In genomic region chr17:49337900-49338299, GRCh38 we compare ENCODE assay signal across 16 cellular contexts. TPM values are rescaled to one million over a fixed set of nuclear protein-coding genes. Genes with fewer than 3 reads are reported as not detected.
DNase-seq lines count a peak whose midpoint lies in the region; ATAC-seq and TF ChIP-seq lines count a peak whose summit lies in the region.
"Had no signal": no experiment of that assay in that cellular context is flagged by ENCODE, and none has a peak within 500 bp of the region (broad histone marks: within the 10 kb centered on the region; RNA-seq: fewer than 3 reads in every experiment).

No MANE protein-coding gene starts in this region.

- no peak overlapping the region for H3K27ac ChIP-seq in thyroid gland

- no peaks in the 10 kb centered on the region for H3K9me3 ChIP-seq in thyroid gland

- 69 to 78% methylated on average over 8 of the region's 8 CpGs for WGBS in thyroid gland, 2 donors

- no peak for TF ChIP-seq CTCF in fibroblast of the aortic adventitia (IDR thresholded peaks at IDR 0.05; ENCODE audit: insufficient read depth, low read length)
- no peak for TF ChIP-seq CTCF in thyroid gland (IDR thresholded peaks at IDR 0.05)

- peaks cover 1% of the 10 kb centered on the region for H3K36me3 Mint-ChIP-seq in activated T-helper 1 cell treated with anti-CD3 and anti-CD28 coated beads, Interleukin-12 subunit alpha, Interleukin-12 subunit beta, Interleukin-2, Interleukin-4 antibody, amounts not matched to agents 30 ng/mL and 10 ng/mL and 1 ng/mL, durations not matched to agents 14 hours and 24 hours and 36 hours (ENCODE audit: low read depth)

- H3K27me3 ChIP-seq in thyroid gland = no peaks in the 10 kb centered on the region

- H3K9me3 Mint-ChIP-seq in activated T-helper 1 cell treated with anti-CD3 and anti-CD28 coated beads, Interleukin-12 subunit alpha, Interleukin-12 subunit beta, Interleukin-2, Interleukin-4 antibody, amounts not matched to agents 30 ng/mL and 10 ng/mL and 1 ng/mL, durations not matched to agents 14 hours and 24 hours and 36 hours = no peaks in the 10 kb centered on the region
- H3K9me3 Mint-ChIP-seq: activated CD4-positive, alpha-beta memory T cell treated with anti-CD3 and anti-CD28 coated beads for 36 hours; central memory CD8-positive, alpha-beta T cell had no signal

- no peak for TF ChIP-seq POLR2A in thyroid gland (IDR thresholded peaks at IDR 0.05)

- no peak overlapping the region for H3K4me3 ChIP-seq in fibroblast of the aortic adventitia (ENCODE audit: low read depth, low read length)
- no peak overlapping the region for H3K4me3 ChIP-seq in thyroid gland (replicated peaks in 1 of 3)

- H3K27ac Mint-ChIP-seq in activated T-helper 1 cell treated with anti-CD3 and anti-CD28 coated beads, Interleukin-12 subunit alpha, Interleukin-12 subunit beta, Interleukin-2, Interleukin-4 antibody, amounts not matched to agents 30 ng/mL and 10 ng/mL and 1 ng/mL, durations not matched to agents 14 hours and 24 hours and 36 hours = peak overlapping the region; percentile 73
- H3K27ac Mint-ChIP-seq: activated CD4-positive, alpha-beta memory T cell treated with anti-CD3 and anti-CD28 coated beads for 36 hours had no signal

- H3K4me1 ChIP-seq in thyroid gland = peaks cover 21 to 44% of the 10 kb centered on the region in 2 donors

- ATAC-seq in GM18909 (IDR thresholded peaks at IDR 0.05; ENCODE audit: poor library complexity, unreplicated experiment) = no peak
- ATAC-seq in HG03354 (IDR thresholded peaks at IDR 0.05; ENCODE audit: poor library complexity, severe bottlenecking, unreplicated experiment) = no peak

- peak; percentile 23 for DNase-seq in stimulated activated CD4-positive, alpha-beta T cell treated with anti-CD3 and anti-CD28 coated beads, Interleukin-15, amount 100 ng/mL, for 24 hours
- DNase-seq in stimulated activated CD4-positive, alpha-beta T cell treated with anti-CD3 and anti-CD28 coated beads, Interleukin-1b, Interleukin-23, amount 100 ng/mL, for 48 hours = no peak
- DNase-seq in activated T-helper 1 cell treated with anti-CD3 and anti-CD28 coated beads, Interleukin-12 subunit alpha, Interleukin-12 subunit beta, Interleukin-2, Interleukin-4 antibody, amounts not matched to agents 30 ng/mL and 10 ng/mL and 1 ng/mL, durations not matched to agents 14 hours and 24 hours and 36 hours (ENCODE audit: low spot score) = no peak
- peak; percentile 53 for DNase-seq in fibroblast of the aortic adventitia (ENCODE audit: low read depth)
- peak; percentile 32 to 42 for DNase-seq in thyroid gland
- DNase-seq in HuH-7 (ENCODE audit: low spot score) = no peak
- DNase-seq: activated CD4-positive, alpha-beta memory T cell treated with anti-CD3 and anti-CD28 coated beads for 36 hours; glutamatergic neuron; NCI-H1092; NCI-H2227 treated with DMSO at 0.1 percent for 48 hours; SHP77; stimulated activated CD4-positive, alpha-beta T cell treated with anti-CD3 and anti-CD28 coated beads, Interleukin-12 subunit alpha, Interleukin-12 subunit beta, amount 100 ng/mL, for 4 hours; T1000 had no signal

- peaks cover 2% of the 10 kb centered on the region for H3K27me3 Mint-ChIP-seq in activated T-helper 1 cell treated with anti-CD3 and anti-CD28 coated beads, Interleukin-12 subunit alpha, Interleukin-12 subunit beta, Interleukin-2, Interleukin-4 antibody, amounts not matched to agents 30 ng/mL and 10 ng/mL and 1 ng/mL, durations not matched to agents 14 hours and 24 hours and 36 hours (ENCODE audit: insufficient read depth)
- H3K27me3 Mint-ChIP-seq: activated CD4-positive, alpha-beta memory T cell treated with anti-CD3 and anti-CD28 coated beads for 36 hours; central memory CD8-positive, alpha-beta T cell had no signal

- H3K36me3 ChIP-seq in thyroid gland = no peaks in the 10 kb centered on the region

- H3K4me3 Mint-ChIP-seq in activated T-helper 1 cell treated with anti-CD3 and anti-CD28 coated beads, Interleukin-12 subunit alpha, Interleukin-12 subunit beta, Interleukin-2, Interleukin-4 antibody, amounts not matched to agents 30 ng/mL and 10 ng/mL and 1 ng/mL, durations not matched to agents 14 hours and 24 hours and 36 hours = no peak overlapping the region
- H3K4me3 Mint-ChIP-seq: activated CD4-positive, alpha-beta memory T cell treated with anti-CD3 and anti-CD28 coated beads for 36 hours had no signal

- intact Hi-C loops in activated T-helper 1 cell treated with anti-CD3 and anti-CD28 coated beads, Interleukin-12 subunit alpha, Interleukin-12 subunit beta, Interleukin-2, Interleukin-4 antibody, amounts not matched to agents 30 ng/mL and 10 ng/mL and 1 ng/mL, durations not matched to agents 14 hours and 24 hours and 36 hours (cut with micrococcal nuclease) = no loop called here
- intact Hi-C loops in thyroid gland (cut with DNase I) = no loop called here

- peaks cover 42% of the 10 kb centered on the region for H3K4me1 Mint-ChIP-seq in activated T-helper 1 cell treated with anti-CD3 and anti-CD28 coated beads, Interleukin-12 subunit alpha, Interleukin-12 subunit beta, Interleukin-2, Interleukin-4 antibody, amounts not matched to agents 30 ng/mL and 10 ng/mL and 1 ng/mL, durations not matched to agents 14 hours and 24 hours and 36 hours (ENCODE audit: low read depth)

RNA-seq across cellular contexts. Expression of gene ZNF652, which starts 24.1 kb away (rescaled TPM):
- 6.3 and 7.5 TPM in 2 replicates for total RNA-seq in activated T-helper 1 cell treated with anti-CD3 and anti-CD28 coated beads, Interleukin-12 subunit alpha, Interleukin-12 subunit beta, Interleukin-2, Interleukin-4 antibody, amounts not matched to agents 30 ng/mL and 10 ng/mL and 1 ng/mL, durations not matched to agents 14 hours and 24 hours and 36 hours
- 25.6 and 27.7 TPM in 2 replicates for total RNA-seq in fibroblast of the aortic adventitia (ENCODE audit: low replicate concordance)
- total RNA-seq in thyroid gland = 10 to 100 TPM; 60.0 to 64.9 (median 62.1) TPM

Comparison
In these comparisons a context has a peak if more than half of its experiments do, and no peak if none do; other contexts are left out.
1. DNase-seq: peak in stimulated activated CD4-positive, alpha-beta T cell treated with anti-CD3 and anti-CD28 coated beads, Interleukin-15, amount 100 ng/mL, for 24 hours (single experiment), fibroblast of the aortic adventitia (single experiment) and thyroid gland (2 of 2); none in stimulated activated CD4-positive, alpha-beta T cell treated with anti-CD3 and anti-CD28 coated beads, Interleukin-1b, Interleukin-23, amount 100 ng/mL, for 48 hours (single experiment), activated T-helper 1 cell treated with anti-CD3 and anti-CD28 coated beads, Interleukin-12 subunit alpha, Interleukin-12 subunit beta, Interleukin-2, Interleukin-4 antibody, amounts not matched to agents 30 ng/mL and 10 ng/mL and 1 ng/mL, durations not matched to agents 14 hours and 24 hours and 36 hours (single experiment) and HuH-7 (single experiment).